Comparison of ENCODE assay signal across 12 cellular contexts in genomic region chr7:74586258-74587200, GRCh38.
DNase-seq lines count a peak whose midpoint lies in the region; ATAC-seq, FAIRE-seq and TF ChIP-seq lines count a peak whose summit lies in the region.
"Had no signal": no experiment of that assay in that cellular context is flagged by ENCODE, and none has a peak within 500 bp of the region (broad histone marks: within the 10 kb centered on the region; RNA-seq: fewer than 3 reads in every experiment).

No MANE protein-coding gene starts in this region.

- no peaks in the 10 kb centered on the region for H3K79me2 ChIP-seq in GM12878 (ENCODE audit: control insufficient read depth, insufficient read depth, low read length)

- H4K20me1 ChIP-seq in GM12878 (ENCODE audit: control insufficient read depth, insufficient read depth) = no peaks in the 10 kb centered on the region

- peaks cover 2% of the 10 kb centered on the region; the same call in 1 of the 2 replicates for H3K36me3 ChIP-seq in H7 (replicated peaks; ENCODE audit: control insufficient read depth, insufficient read depth, low read length)
- H3K36me3 ChIP-seq in GM12878 (ENCODE audit: control insufficient read depth in 2 of 2, insufficient read depth in 2 of 2, low read length in 1 of 2) = no peaks in the 10 kb centered on the region
- H3K36me3 ChIP-seq in stomach = peaks cover 4 to 22% (median 19%) of the 10 kb centered on the region in 4 donors

- H3K27me3 ChIP-seq in H7 (ENCODE audit: control insufficient read depth, insufficient read depth, low read length) (no peaks in the 10 kb centered on the region), GM12878 (replicated peaks in 1 of 2; ENCODE audit: control insufficient read depth in 2 of 2, insufficient read depth in 2 of 2, low read length in 1 of 2) (no peaks in the 10 kb centered on the region), stomach (no peaks in the 10 kb centered on the region)

- TF ChIP-seq CTCF in GM12878 (IDR thresholded peaks at IDR 0.05 in 2 of 3, conservative IDR thresholded peaks at IDR 0.05 in 1 of 3; ENCODE audit: control insufficient read depth in 2 of 3, extremely low read depth in 1 of 3, insufficient read depth in 1 of 3, low read depth in 3 of 3, low read length in 3 of 3) (no peak), stomach (IDR thresholded peaks at IDR 0.05) (no peak)

- RAD21 ChIA-PET in GM12878 (lab: Charles Lee; ENCODE audit: unreplicated experiment) = interaction anchor here (0.7 to 1.7 kb wide), 12 partner anchors 9 to 79 kb away, joined by 3 to 10 read pairs (median 4); no protein-coding TSS in a partner anchor

- intact Hi-C loops in GM12878 (cut with micrococcal nuclease; ENCODE audit: unreplicated experiment) = loop anchor here (2.0 kb wide), 1 partner anchor 72 kb away; no protein-coding TSS in a partner anchor
- intact Hi-C loops in stomach (cut with DNase I; ENCODE audit: low total_unique reads) = no loop called here
- intact Hi-C loops in head of caudate nucleus (cut with DNase I) = no loop called here

- no peak for TF ChIP-seq RAD21 in GM12878 (IDR thresholded peaks at IDR 0.05; ENCODE audit: insufficient read depth, low read depth, low read length)

- ATAC-seq in GM12878 = no peak

- SMC1A ChIA-PET in GM12878 (lab: Charles Lee; ENCODE audit: uncharacterized antibody, unreplicated experiment) = interaction anchor here (0.7 to 1.7 kb wide), 15 partner anchors 11 to 167 kb away, joined by 3 to 6 read pairs (median 3); no protein-coding TSS in a partner anchor

- no TSS peak for BruUV-seq in GM12878 (replicated peaks; lab: Mats Ljungman, UMichigan)

- H3K4me3 ChIP-seq in H7 (ENCODE audit: insufficient read depth, low read depth, low read length) (no peak overlapping the region), GM12878 (no peak overlapping the region), stomach (peak overlapping the region in 1 of 4 donors; percentile 6)

- 93% methylated on average over 19 of the region's 19 CpGs for WGBS in GM12878 (ENCODE audit: insufficient coverage, insufficient replicate concordance, low lambda C conversion rate, missing lambda C conversion rate)
- 74 to 83% (median 77%) methylated on average over 19 of the region's 19 CpGs for WGBS in stomach, 5 donors

- DNase-seq in H7 (peak; percentile 56), GM12878 (ENCODE audit: low read depth, low spot score) (no peak), kidney glomerular epithelial cell (lab: John Stamatoyannopoulos, UW) (peak; percentile 68), stomach (no peak), head of caudate nucleus (no peak), NK-92 (lab: John Stamatoyannopoulos, UW; ENCODE audit: unreplicated experiment) (no peak), iPS-NIHi11 (ENCODE audit: low spot score) (no peak), epidermal melanocyte (ENCODE audit: insufficient read length, low spot score) (no peak)
- DNase-seq: activated T-cell treated with anti-CD3 and anti-CD28 coated beads, Interleukin-2, amount 50 U/mL, for 24 hours; MM.1S; T-helper 9 cell had no signal

- CTCF ChIA-PET in GM12878 (lab: Yijun Ruan, JAX) = interaction anchor here (0.9 to 1.6 kb wide), 8 partner anchors 10 to 169 kb away, joined by 3 to 8 read pairs (median 4); no protein-coding TSS in a partner anchor

- peak overlapping the region; percentile 96 for H3K4me2 ChIP-seq in GM12878 (ENCODE audit: control insufficient read depth, insufficient read depth)

- in situ Hi-C loops in GM12878 (cut with MboI) = no loop called here

- H2AFZ ChIP-seq in GM12878 (ENCODE audit: control insufficient read depth, low read depth, low read length) = peak overlapping the region; percentile 12; the same call in 1 of the 2 replicates

- POLR2A ChIA-PET in GM12878 (lab: Charles Lee) = interaction anchor here (0.6 to 2.6 kb wide), 8 partner anchors 11 to 129 kb away, joined by 3 to 11 read pairs (median 4); no protein-coding TSS in a partner anchor

- H3K4me1 ChIP-seq in GM12878 (ENCODE audit: control insufficient read depth, insufficient read depth, low read length) (peaks cover 24% of the 10 kb centered on the region), stomach (peaks cover 21 to 38% (median 31%) of the 10 kb centered on the region in 4 donors)

- TF ChIP-seq POLR2A in GM12878 (IDR thresholded peaks at IDR 0.05; ENCODE audit: low read depth, low read length) (no peak), stomach (IDR thresholded peaks at IDR 0.05) (no peak)

- peak overlapping the region; percentile 65 for H3K9ac ChIP-seq in GM12878 (ENCODE audit: control insufficient read depth, insufficient read depth, low read length)

- TF ChIP-seq EP300 in GM12878 (IDR thresholded peaks at IDR 0.05; ENCODE audit: borderline replicate concordance in 1 of 2, control insufficient read depth in 1 of 2, low read depth in 2 of 2, low read length in 2 of 2) (no peak), stomach (IDR thresholded peaks at IDR 0.05) (no peak)

- H3K27ac ChIP-seq in GM12878 (ENCODE audit: control insufficient read depth, insufficient read depth) = peak overlapping the region; percentile 82
- H3K27ac ChIP-seq in stomach = peak overlapping the region; percentile 32 to 78 (median 66)

- H3K9me3 ChIP-seq in GM12878 (replicated peaks; ENCODE audit: control insufficient read depth, insufficient read depth, low read length) (no peaks in the 10 kb centered on the region), stomach (no peaks in the 10 kb centered on the region)

- FAIRE-seq in GM12878 (lab: Jason Lieb, UNC) = peak; percentile 18
- FAIRE-seq: colon had no signal

TF ChIP-seq in GM12878, 131 proteins besides CTCF, POLR2A, EP300 and RAD21:
- TF ChIP-seq FOXK2 (IDR thresholded peaks at IDR 0.05) (no peak), CEBPB (IDR thresholded peaks at IDR 0.05; ENCODE audit: borderline replicate concordance in 1 of 2, low read depth in 2 of 2, low read length in 2 of 2) (no peak), SMARCA5 (IDR thresholded peaks at IDR 0.05) (0 out of 2 replicates have a peak, but pooled peaks have one; percentile 2), TAF1 (IDR thresholded peaks at IDR 0.05; ENCODE audit: borderline replicate concordance, low read depth, low read length) (no peak), SMAD5 (IDR thresholded peaks at IDR 0.05; ENCODE audit: low read depth) (no peak), CBFB (IDR thresholded peaks at IDR 0.05; ENCODE audit: low read depth) (no peak), PBX3 (IDR thresholded peaks at IDR 0.05; ENCODE audit: insufficient replicate concordance, low read depth, low read length) (no peak)
TF ChIP-seq in GM12878: peak in this region for 1.

Comparison
In these comparisons a context has a peak if more than half of its experiments do, and no peak if none do; other contexts are left out.
1. DNase-seq: peak in H7 (single experiment) and kidney glomerular epithelial cell (single experiment); none in GM12878 (single experiment), stomach (single experiment), head of caudate nucleus (0 of 42), NK-92 (single experiment), iPS-NIHi11 (single experiment) and epidermal melanocyte (single experiment).